ENCODE assay signal across 1 cellular context in the genomic region with DNA sequence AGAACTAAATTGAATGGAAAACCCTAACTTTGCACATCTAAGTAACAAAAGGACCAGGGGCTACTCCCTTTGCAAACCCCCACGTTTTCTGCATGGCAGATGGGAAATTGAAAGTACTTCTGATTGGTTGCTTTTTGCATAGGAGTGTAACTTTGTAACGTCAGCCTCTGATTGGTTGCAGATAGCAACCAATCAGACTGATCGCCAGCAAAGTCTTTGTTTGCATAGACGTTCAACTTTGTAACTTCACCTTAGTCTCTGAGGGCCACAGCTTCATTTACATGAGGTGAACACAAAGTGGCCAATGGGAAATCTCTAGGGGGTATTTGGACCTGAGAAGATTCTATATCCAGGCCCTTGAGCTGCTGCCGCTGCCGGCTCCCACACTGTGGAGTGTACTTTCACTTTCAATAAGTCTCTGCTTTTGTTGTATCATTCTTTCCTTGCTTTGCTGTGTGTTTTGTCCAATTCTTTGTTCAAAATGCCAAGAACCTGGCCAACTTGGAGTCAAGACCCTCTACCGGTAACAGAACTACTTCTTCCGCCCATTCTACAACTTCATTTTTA.
TF ChIP-seq lines count a peak whose summit lies in the region.

No MANE protein-coding gene starts in this region.

TF ChIP-seq in A549, 52 proteins besides CTCF, POLR2A, EP300 and RAD21 (continued from another document):
- TF ChIP-seq MAFK (IDR thresholded peaks at IDR 0.05; ENCODE audit: partially characterized antibody): peak; percentile 20
- TF ChIP-seq, protein P1, sequence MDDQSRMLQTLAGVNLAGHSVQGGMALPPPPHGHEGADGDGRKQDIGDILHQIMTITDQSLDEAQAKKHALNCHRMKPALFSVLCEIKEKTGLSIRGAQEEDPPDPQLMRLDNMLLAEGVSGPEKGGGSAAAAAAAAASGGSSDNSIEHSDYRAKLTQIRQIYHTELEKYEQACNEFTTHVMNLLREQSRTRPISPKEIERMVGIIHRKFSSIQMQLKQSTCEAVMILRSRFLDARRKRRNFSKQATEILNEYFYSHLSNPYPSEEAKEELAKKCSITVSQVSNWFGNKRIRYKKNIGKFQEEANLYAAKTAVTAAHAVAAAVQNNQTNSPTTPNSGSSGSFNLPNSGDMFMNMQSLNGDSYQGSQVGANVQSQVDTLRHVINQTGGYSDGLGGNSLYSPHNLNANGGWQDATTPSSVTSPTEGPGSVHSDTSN (IDR thresholded peaks at IDR 0.05): no peak
